Comparison of ENCODE assay signal across 29 cellular contexts in the genomic region with DNA sequence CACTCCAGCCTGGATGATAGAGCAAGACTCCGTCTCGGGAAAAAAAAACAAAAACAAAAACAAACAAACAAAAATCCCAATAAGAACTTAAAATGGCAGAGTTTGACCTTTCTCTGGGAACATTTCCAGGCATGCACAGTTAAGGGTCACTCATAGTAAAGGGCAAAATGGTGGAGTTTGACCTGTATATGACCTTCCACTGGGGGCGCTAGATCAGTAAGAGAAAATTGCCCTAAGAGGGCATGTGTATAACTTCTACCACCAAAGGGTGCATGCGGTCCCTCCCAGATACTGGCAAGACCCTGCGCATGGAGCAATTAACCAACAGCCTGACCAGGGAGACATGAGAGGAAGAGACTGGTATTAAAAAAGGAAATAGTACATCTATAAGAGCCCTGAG.
DNase-seq lines count a peak whose midpoint lies in the region; ATAC-seq, FAIRE-seq and TF ChIP-seq lines count a peak whose summit lies in the region.
"Had no signal": no experiment of that assay in that cellular context is flagged by ENCODE, and none has a peak within 500 bp of the region (broad histone marks: within the 10 kb centered on the region; RNA-seq: fewer than 3 reads in every experiment).

No MANE protein-coding gene starts in this region.

- H3K27ac ChIP-seq in 22Rv1 (no peak overlapping the region), GM12878 (ENCODE audit: control insufficient read depth, insufficient read depth) (no peak overlapping the region), dorsolateral prefrontal cortex (no peak overlapping the region), testis (no peak overlapping the region)
- H3K27ac ChIP-seq: body of pancreas, gastroesophageal sphincter, psoas muscle, sigmoid colon, stomach, tibial artery had no signal

- in situ Hi-C loops in GM12878 (cut with MboI) = no loop called here

- H3K4me2 ChIP-seq in GM12878 (ENCODE audit: control insufficient read depth, insufficient read depth) = no peak overlapping the region

- H3K9me3 ChIP-seq in GM12878 (replicated peaks; ENCODE audit: control insufficient read depth, insufficient read depth, low read length) = no peaks in the 10 kb centered on the region; the same call in 2 of the 3 replicates
- H3K9me3 ChIP-seq in testis = no peaks in the 10 kb centered on the region
- H3K9me3 ChIP-seq: body of pancreas, gastroesophageal sphincter, HAP-1, psoas muscle, sigmoid colon, tibial artery had no signal

- RAD21 ChIA-PET in GM12878 (lab: Charles Lee; ENCODE audit: unreplicated experiment) = no interaction called here

- 65% methylated on average over 5 of the region's 5 CpGs for WGBS in GM12878 (ENCODE audit: insufficient coverage, insufficient replicate concordance, low lambda C conversion rate, missing lambda C conversion rate)
- WGBS in testis, 2 donors = 78 to 92% methylated on average over 5 of the region's 5 CpGs

- POLR2A ChIA-PET in GM12878 (lab: Charles Lee) = no interaction called here

- no peak overlapping the region for H3K9ac ChIP-seq in GM12878 (ENCODE audit: control insufficient read depth, insufficient read depth, low read length)

- TF ChIP-seq POLR2A in NB4 (IDR thresholded peaks at IDR 0.05; ENCODE audit: extremely low read depth, insufficient read length) (no peak), GM12878 (IDR thresholded peaks at IDR 0.05; ENCODE audit: low read depth, low read length) (no peak), testis (IDR thresholded peaks at IDR 0.05) (no peak)

- FAIRE-seq in GM12878 (lab: Jason Lieb, UNC) = no peak

- H3K27me3 ChIP-seq in GM12878 (replicated peaks in 1 of 2; ENCODE audit: control insufficient read depth in 2 of 2, insufficient read depth in 2 of 2, low read length in 1 of 2) = no peaks in the 10 kb centered on the region
- peaks cover 0 to 40% (median 3%) of the 10 kb centered on the region in 45 donors for H3K27me3 ChIP-seq in dorsolateral prefrontal cortex
- H3K27me3 ChIP-seq in testis = no peaks in the 10 kb centered on the region
- H3K27me3 ChIP-seq: body of pancreas, gastroesophageal sphincter, sigmoid colon, stomach, tibial artery had no signal

- DNase-seq in GM12864 (ENCODE audit: low read depth) (no peak), NB4 (ENCODE audit: low read depth) (peak; percentile 1), GM12878 (ENCODE audit: low read depth, low spot score) (no peak), HCEC 1CT (no peak), dorsolateral prefrontal cortex (no peak), NCI-H2227 (lab: John Stamatoyannopoulos, UW; ENCODE audit: unreplicated experiment) (no peak), testis (no peak)
- DNase-seq: activated CD4-positive, alpha-beta T cell treated with anti-CD3 and anti-CD28 coated beads for 36 hours; activated CD8-positive, alpha-beta T cell treated with anti-CD3 and anti-CD28 coated beads for 36 hours; activated naive CD4-positive, alpha-beta T cell treated with anti-CD3 and anti-CD28 coated beads, Interleukin-2, amount 50 U/mL, for 16 hours; body of pancreas; cerebellar nuclear complex; dermis blood vessel endothelial cell; DMS79 treated with DMSO at 0.1 percent for 48 hours; GF-D8; NCI-H1092; NCI-H1694; psoas muscle; sigmoid colon; stimulated activated CD4-positive, alpha-beta T cell treated with anti-CD3 and anti-CD28 coated beads, Interleukin-4, amount 100 ng/mL, for 1 hour; stomach; tibial artery had no signal

- SMC1A ChIA-PET in GM12878 (lab: Charles Lee; ENCODE audit: uncharacterized antibody, unreplicated experiment) = no interaction called here

- intact Hi-C loops in GM12878 (cut with micrococcal nuclease; ENCODE audit: unreplicated experiment) = no loop called here
- intact Hi-C loops in dorsolateral prefrontal cortex (cut with DNase I) = no loop called here
- intact Hi-C loops in testis (cut with DNase I; ENCODE audit: low total_unique reads) = no loop called here

- H3K4me1 ChIP-seq in GM12878 (ENCODE audit: control insufficient read depth, insufficient read depth, low read length) (no peaks in the 10 kb centered on the region), testis (no peaks in the 10 kb centered on the region)
- H3K4me1 ChIP-seq: body of pancreas, gastroesophageal sphincter, HAP-1, psoas muscle, sigmoid colon, stomach, tibial artery had no signal

- peak; percentile 26; the same call in 1 of the 2 replicates for TF ChIP-seq CTCF in 22Rv1 (IDR thresholded peaks at IDR 0.05)
- TF ChIP-seq CTCF in GM12864 (IDR thresholded peaks at IDR 0.05; ENCODE audit: low read depth, low read length, missing control alignments) = peak; percentile 26
- TF ChIP-seq CTCF in NB4 (IDR thresholded peaks at IDR 0.05; ENCODE audit: low read depth, low read length) = no peak
- TF ChIP-seq CTCF in GM12878 (IDR thresholded peaks at IDR 0.05 in 2 of 3, conservative IDR thresholded peaks at IDR 0.05 in 1 of 3; ENCODE audit: control insufficient read depth in 2 of 3, extremely low read depth in 1 of 3, insufficient read depth in 1 of 3, low read depth in 3 of 3, low read length in 3 of 3) = 0 out of 6 replicates have a peak, but pooled peaks of 2 of the 3 experiments have one; percentile 13 to 19
- peak in 1 of 56 donors; percentile 8 for TF ChIP-seq CTCF in dorsolateral prefrontal cortex (IDR thresholded peaks at IDR 0.05 in 54 of 56, conservative IDR thresholded peaks at IDR 0.05 in 2 of 56; ENCODE audit: low read depth in 1 of 56, partially characterized antibody in 56 of 56)
- TF ChIP-seq CTCF in testis (IDR thresholded peaks at IDR 0.05) = no peak

- no peak for ATAC-seq in GM12878
- ATAC-seq: activated CD4-positive, alpha-beta T cell treated with anti-CD3 and anti-CD28 coated beads for 36 hours; activated CD8-positive, alpha-beta T cell treated with anti-CD3 and anti-CD28 coated beads for 36 hours; activated T-helper 17 cell treated with anti-CD3 and anti-CD28 coated beads, Interleukin-2, amount 50 U/mL, for 72 hours; body of pancreas; gastroesophageal sphincter; natural killer cell treated with Interleukin-12 subunit alpha and Interleukin-12 subunit beta and Interleukin-15 and Interleukin-18, amount 100 ng/mL, for 72 hours; psoas muscle; Right ventricle myocardium inferior had no signal

- no peaks in the 10 kb centered on the region for H3K36me3 ChIP-seq in GM12878 (ENCODE audit: control insufficient read depth in 2 of 2, insufficient read depth in 2 of 2, low read length in 1 of 2)
- H3K36me3 ChIP-seq in testis (ENCODE audit: low read depth, missing control alignments) = no peaks in the 10 kb centered on the region
- H3K36me3 ChIP-seq: gastroesophageal sphincter, HAP-1, sigmoid colon, stomach, tibial artery had no signal

- TF ChIP-seq EP300 in GM12878 (IDR thresholded peaks at IDR 0.05; ENCODE audit: borderline replicate concordance in 1 of 2, control insufficient read depth in 1 of 2, low read depth in 2 of 2, low read length in 2 of 2) = no peak

- CTCF ChIA-PET in GM12878 (lab: Yijun Ruan, JAX) = no interaction called here

- H3K4me3 ChIP-seq in GM12864 (ENCODE audit: low read depth, low read length) (no peak overlapping the region), NB4 (ENCODE audit: low read depth, low read length) (no peak overlapping the region), GM12878 (no peak overlapping the region), dorsolateral prefrontal cortex (no peak overlapping the region), testis (no peak overlapping the region)
- H3K4me3 ChIP-seq: body of pancreas, gastroesophageal sphincter, HAP-1, lung, psoas muscle, sigmoid colon, stomach, tibial artery had no signal

- BruUV-seq in GM12878 (replicated peaks; lab: Mats Ljungman, UMichigan) = no TSS peak

- TF ChIP-seq RAD21 in GM12878 (IDR thresholded peaks at IDR 0.05; ENCODE audit: insufficient read depth, low read depth, low read length) = no peak

- no peak overlapping the region for H2AFZ ChIP-seq in GM12878 (ENCODE audit: control insufficient read depth, low read depth, low read length)

- H3K79me2 ChIP-seq in GM12878 (ENCODE audit: control insufficient read depth, insufficient read depth, low read length) = no peaks in the 10 kb centered on the region

- H4K20me1 ChIP-seq in GM12878 (ENCODE audit: control insufficient read depth, insufficient read depth) = no peaks in the 10 kb centered on the region

TF ChIP-seq in GM12878, 131 proteins besides CTCF, POLR2A, EP300 and RAD21:
- TF ChIP-seq SMARCA5 (IDR thresholded peaks at IDR 0.05) (no peak), BACH1 (IDR thresholded peaks at IDR 0.05; ENCODE audit: borderline replicate concordance) (no peak), IKZF1 (conservative IDR thresholded peaks at IDR 0.05) (no peak), NR2F1 (conservative IDR thresholded peaks at IDR 0.05) (peak; percentile 54; the same call in 1 of the 2 replicates)
- TF ChIP-seq, protein P1, sequence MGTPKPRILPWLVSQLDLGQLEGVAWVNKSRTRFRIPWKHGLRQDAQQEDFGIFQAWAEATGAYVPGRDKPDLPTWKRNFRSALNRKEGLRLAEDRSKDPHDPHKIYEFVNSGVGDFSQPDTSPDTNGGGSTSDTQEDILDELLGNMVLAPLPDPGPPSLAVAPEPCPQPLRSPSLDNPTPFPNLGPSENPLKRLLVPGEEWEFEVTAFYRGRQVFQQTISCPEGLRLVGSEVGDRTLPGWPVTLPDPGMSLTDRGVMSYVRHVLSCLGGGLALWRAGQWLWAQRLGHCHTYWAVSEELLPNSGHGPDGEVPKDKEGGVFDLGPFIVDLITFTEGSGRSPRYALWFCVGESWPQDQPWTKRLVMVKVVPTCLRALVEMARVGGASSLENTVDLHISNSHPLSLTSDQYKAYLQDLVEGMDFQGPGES (IDR thresholded peaks at IDR 0.05) = no peak
- TF ChIP-seq, protein P2, sequence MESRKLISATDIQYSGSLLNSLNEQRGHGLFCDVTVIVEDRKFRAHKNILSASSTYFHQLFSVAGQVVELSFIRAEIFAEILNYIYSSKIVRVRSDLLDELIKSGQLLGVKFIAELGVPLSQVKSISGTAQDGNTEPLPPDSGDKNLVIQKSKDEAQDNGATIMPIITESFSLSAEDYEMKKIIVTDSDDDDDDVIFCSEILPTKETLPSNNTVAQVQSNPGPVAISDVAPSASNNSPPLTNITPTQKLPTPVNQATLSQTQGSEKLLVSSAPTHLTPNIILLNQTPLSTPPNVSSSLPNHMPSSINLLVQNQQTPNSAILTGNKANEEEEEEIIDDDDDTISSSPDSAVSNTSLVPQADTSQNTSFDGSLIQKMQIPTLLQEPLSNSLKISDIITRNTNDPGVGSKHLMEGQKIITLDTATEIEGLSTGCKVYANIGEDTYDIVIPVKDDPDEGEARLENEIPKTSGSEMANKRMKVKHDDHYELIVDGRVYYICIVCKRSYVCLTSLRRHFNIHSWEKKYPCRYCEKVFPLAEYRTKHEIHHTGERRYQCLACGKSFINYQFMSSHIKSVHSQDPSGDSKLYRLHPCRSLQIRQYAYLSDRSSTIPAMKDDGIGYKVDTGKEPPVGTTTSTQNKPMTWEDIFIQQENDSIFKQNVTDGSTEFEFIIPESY (IDR thresholded peaks at IDR 0.05) = no peak

Comparison
In these comparisons a context has a peak if more than half of its experiments do, and no peak if none do; other contexts are left out.
1. CTCF ChIP-seq: peak in 22Rv1 (single experiment), GM12864 (single experiment) and GM12878 (2 of 3); none in NB4 (single experiment) and testis (0 of 3).